ENCODE assay signal across 11 cellular contexts in the genomic region with DNA sequence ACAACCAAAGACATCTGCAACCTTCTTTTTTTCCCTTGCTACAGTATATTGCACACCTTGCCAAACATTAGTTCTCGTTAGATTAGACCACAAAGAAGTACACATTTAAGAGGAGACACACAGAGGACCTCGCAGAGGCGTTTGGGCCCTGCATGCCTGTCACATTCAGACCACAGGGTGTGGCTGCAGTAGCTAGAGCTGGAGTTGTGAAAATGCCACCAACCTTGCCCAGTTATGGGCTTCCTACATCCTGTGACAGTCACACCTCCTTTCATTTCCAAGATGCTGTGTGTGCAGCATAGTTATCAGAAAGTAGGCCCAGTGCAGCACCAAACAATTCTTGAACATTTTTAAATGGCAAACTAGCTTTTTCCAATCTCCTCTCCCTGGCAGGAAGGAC. TPM values are rescaled to one million over a fixed set of nuclear protein-coding genes. Genes with fewer than 3 reads are reported as not detected.
A peak's percentile ranks its signal among the peaks of the same experiment; 100 is the strongest.
DNase-seq lines count a peak whose midpoint lies in the region; ATAC-seq and TF ChIP-seq lines count a peak whose summit lies in the region.
"Had no signal": no experiment of that assay in that cellular context is flagged by ENCODE, and none has a peak within 500 bp of the region (broad histone marks: within the 10 kb centered on the region; RNA-seq: fewer than 3 reads in every experiment).

No MANE protein-coding gene starts in this region.

- H3K27ac Mint-ChIP-seq in MCF 10A (ENCODE audit: low read depth, unreplicated experiment), result no peak overlapping the region

- BruUV-seq in MCF 10A (replicated peaks; lab: Mats Ljungman, UMichigan), result no TSS peak

- no peaks in the 10 kb centered on the region for H3K36me3 Mint-ChIP-seq in MCF 10A (ENCODE audit: insufficient read depth, unreplicated experiment)
- H3K36me3 Mint-ChIP-seq: brain had no signal

- POLR2A ChIA-PET in MCF 10A (lab: Yijun Ruan, JAX), result interaction anchor here (0.6 kb wide), 1 partner anchor 18 kb away, joined by 4 read pairs; no protein-coding TSS in a partner anchor

- no peaks in the 10 kb centered on the region for H3K9me3 Mint-ChIP-seq in MCF 10A (ENCODE audit: unreplicated experiment)

- H3K4me3 ChIP-seq in GM06990 (replicated peaks; ENCODE audit: low read depth, low read length), result no peak overlapping the region

- peak; percentile 37 for ATAC-seq in GM19397 (IDR thresholded peaks at IDR 0.05; ENCODE audit: unreplicated experiment)
- peak; percentile 51 for ATAC-seq in HG03139 (IDR thresholded peaks at IDR 0.05; ENCODE audit: unreplicated experiment)
- ATAC-seq: left ventricle myocardium superior had no signal

- no peak for TF ChIP-seq CTCF in GM06990 (IDR thresholded peaks at IDR 0.05; ENCODE audit: insufficient read depth, low read length, poor library complexity, severe bottlenecking)
- TF ChIP-seq CTCF in MCF 10A (IDR thresholded peaks at IDR 0.05; ENCODE audit: unreplicated experiment), result no peak

- no peak overlapping the region for H3K4me3 Mint-ChIP-seq in MCF 10A (ENCODE audit: unreplicated experiment)

- peaks cover 6% of the 10 kb centered on the region for H3K4me1 Mint-ChIP-seq in MCF 10A (ENCODE audit: insufficient read depth, unreplicated experiment)

- CTCF ChIA-PET in MCF 10A (lab: Yijun Ruan, JAX), result interaction anchor here (0.6 to 1.0 kb wide), 4 partner anchors 82 to 338 kb away, joined by 3 to 4 read pairs (median 3); no protein-coding TSS in a partner anchor

- DNase-seq in GM06990 (ENCODE audit: extremely low read depth, insufficient read length) (peak; percentile 19), cerebellar cortex (ENCODE audit: low spot score) (peak; percentile 70), MCF 10A (ENCODE audit: unreplicated experiment) (no peak), RKO (ENCODE audit: low spot score) (no peak), dedifferentiated amniotic fluid mesenchymal stem cell (ENCODE audit: extremely low spot score) (no peak), NCI-H774 (lab: John Stamatoyannopoulos, UW) (no peak)
- DNase-seq: left ventricle myocardium superior, NCI-H1105 had no signal

- intact Hi-C loops in MCF 10A (cut with micrococcal nuclease), result no loop called here

- H3K27me3 Mint-ChIP-seq in MCF 10A (ENCODE audit: insufficient read depth, unreplicated experiment), result peaks cover 10% of the 10 kb centered on the region

- H3K27me3 ChIP-seq in GM06990 (replicated peaks; ENCODE audit: control insufficient read depth, insufficient read depth, low read length), result peaks cover 1% of the 10 kb centered on the region; the same call in 1 of the 2 replicates

- no peaks in the 10 kb centered on the region for H3K36me3 ChIP-seq in GM06990 (ENCODE audit: control insufficient read depth, insufficient read depth, low read length)

RNA-seq across cellular contexts. Expression of a gene that starts 2.4 kb away (rescaled TPM):
- total RNA-seq in MCF 10A (2022), result 25.4 and 37.3 TPM in 2 replicates

Comparison
In these comparisons a context has a peak if more than half of its experiments do, and no peak if none do; other contexts are left out.
1. DNase-seq: peak in GM06990 (single experiment) and cerebellar cortex (single experiment); none in MCF 10A (single experiment), RKO (single experiment), dedifferentiated amniotic fluid mesenchymal stem cell (single experiment) and NCI-H774 (single experiment).